Comparison of ENCODE assay signal across 1 cellular context in genomic region chr1:2417083-2417832, GRCh38.
TF ChIP-seq lines count a peak whose summit lies in the region.

No MANE protein-coding gene starts in this region.

TF ChIP-seq in A549, 52 proteins besides CTCF, POLR2A, EP300 and RAD21:
- TF ChIP-seq ZFP36 (IDR thresholded peaks at IDR 0.05; ENCODE audit: borderline replicate concordance, partially characterized antibody) (peak; percentile 79), HEYL (CRISPR knock-in tag; IDR thresholded peaks at IDR 0.05) (no peak)
